In genomic region chr9:88196456-88196855, GRCh38 we compare ENCODE assay signal across 33 cellular contexts. TPM values are rescaled to one million over a fixed set of nuclear protein-coding genes. Genes with fewer than 3 reads are reported as not detected.
A peak's percentile ranks its signal among the peaks of the same experiment; 100 is the strongest.
DNase-seq lines count a peak whose midpoint lies in the region; ATAC-seq and TF ChIP-seq lines count a peak whose summit lies in the region.
"Had no signal": no experiment of that assay in that cellular context is flagged by ENCODE, and none has a peak within 500 bp of the region (broad histone marks: within the 10 kb centered on the region; RNA-seq: fewer than 3 reads in every experiment).

No MANE protein-coding gene starts in this region.

- H3K4me3 ChIP-seq in ACC112 (ENCODE audit: low read depth, low read length), result no peak overlapping the region
- H3K4me3 ChIP-seq in PC-3 (ENCODE audit: low read length), result no peak overlapping the region
- H3K4me3 ChIP-seq in neural progenitor cell, result no peak overlapping the region
- no peak overlapping the region for H3K4me3 ChIP-seq in gastroesophageal sphincter
- H3K4me3 ChIP-seq: A549, lung, prostate gland, stomach, tibial nerve had no signal

- H3K36me3 ChIP-seq in ACC112 (ENCODE audit: insufficient read depth, low read length) (no peaks in the 10 kb centered on the region), PC-3 (ENCODE audit: low read depth, low read length) (no peaks in the 10 kb centered on the region), neural progenitor cell (no peaks in the 10 kb centered on the region), gastroesophageal sphincter (no peaks in the 10 kb centered on the region)
- H3K36me3 ChIP-seq: neutrophil, prostate gland, stomach, tibial nerve had no signal

- no TSS peak for BruUV-seq in PC-3 (replicated peaks; lab: Mats Ljungman, UMichigan)

- H3K27me3 Mint-ChIP-seq in mesothelial cell of epicardium (ENCODE audit: low read depth) (no peaks in the 10 kb centered on the region), neural progenitor cell (ENCODE audit: insufficient read depth, low read depth) (no peaks in the 10 kb centered on the region)

- DNase-seq in PC-3 (peak; percentile 62), epithelial cell of prostate (ENCODE audit: low read depth, low spot score) (peak; percentile 6), mesothelial cell of epicardium (ENCODE audit: low spot score in 2 of 2, unreplicated experiment in 2 of 2) (no peak), retina (no peak), foreskin melanocyte (no peak), neural progenitor cell (ENCODE audit: low spot score) (no peak)
- DNase-seq: activated CD4-positive, alpha-beta T cell treated with anti-CD3 and anti-CD28 coated beads for 36 hours; activated effector memory CD4-positive, alpha-beta T cell treated with anti-CD3 and anti-CD28 coated beads, Interleukin-2, amount 50 U/mL, for 16 hours; activated T-cell treated with anti-CD3 and anti-CD28 coated beads, Interleukin-2, amount 50 U/mL, for 1 hour; DMS79; endodermal cell; GDM1; H9; kidney; NCI-H1092 treated with DMSO at 0.1 percent for 48 hours; NCI-H1930; NCI-H2227 treated with DMSO at 0.1 percent for 48 hours; NCI-H69; stimulated activated CD8-positive, alpha-beta memory T cell treated with anti-CD3 and anti-CD28 coated beads, Interleukin-4, amount 100 ng/mL, for 48 hours; stomach had no signal

- H3K36me3 Mint-ChIP-seq in mesothelial cell of epicardium, result no peaks in the 10 kb centered on the region
- no peaks in the 10 kb centered on the region for H3K36me3 Mint-ChIP-seq in neural progenitor cell

- H3K4me1 ChIP-seq in ACC112 (ENCODE audit: control insufficient read depth, insufficient read depth, low read length, unreplicated experiment) (peaks cover 12% of the 10 kb centered on the region), PC-3 (ENCODE audit: insufficient read depth, low read length) (peaks cover 37% of the 10 kb centered on the region), neural progenitor cell (no peaks in the 10 kb centered on the region), gastroesophageal sphincter (peaks cover 5 to 36% (median 7%) of the 10 kb centered on the region in 3 donors)
- H3K4me1 ChIP-seq: prostate gland had no signal

- no peaks in the 10 kb centered on the region for H3K9me3 ChIP-seq in PC-3 (ENCODE audit: low read length)
- H3K9me3 ChIP-seq in neural progenitor cell (ENCODE audit: low read depth), result no peaks in the 10 kb centered on the region
- H3K9me3 ChIP-seq in gastroesophageal sphincter, result no peaks in the 10 kb centered on the region
- H3K9me3 ChIP-seq: A549, neutrophil, prostate gland, stomach, tibial nerve had no signal

- no peak overlapping the region for H3K4me3 Mint-ChIP-seq in mesothelial cell of epicardium
- H3K4me3 Mint-ChIP-seq in neural progenitor cell, result no peak overlapping the region
- H3K4me3 Mint-ChIP-seq: activated CD4-positive, alpha-beta T cell treated with anti-CD3 and anti-CD28 coated beads for 36 hours; B cell; central memory CD8-positive, alpha-beta T cell; dendritic cell treated with granulocyte-macrophage colony-stimulating factor and Interleukin-4, amounts not matched to agents 40 ng/mL and 50 ng/mL, for 4 days; endodermal cell; H9; T-helper 1 cell treated with Interleukin-12 subunit alpha and Interleukin-12 subunit beta and Interleukin-4 antibody, amounts not matched to agents 30 μg/mL and 1 μg/mL, for 36 hours had no signal

- H3K79me2 ChIP-seq in ACC112 (ENCODE audit: control insufficient read depth, insufficient read depth, low read length, unreplicated experiment), result no peaks in the 10 kb centered on the region
- no peaks in the 10 kb centered on the region for H3K79me2 ChIP-seq in PC-3 (ENCODE audit: low read length)
- no peaks in the 10 kb centered on the region for H3K79me2 ChIP-seq in neural progenitor cell (ENCODE audit: low read depth)

- CTCF ChIA-PET in PC-3 (lab: Charles Lee), result interaction anchor here (0.6 kb wide), 1 partner anchor 89 kb away, joined by 3 read pairs; no protein-coding TSS in a partner anchor

- H3K27me3 ChIP-seq in ACC112 (ENCODE audit: insufficient read depth, low read length), result no peaks in the 10 kb centered on the region
- H3K27me3 ChIP-seq in PC-3 (ENCODE audit: low read length), result no peaks in the 10 kb centered on the region
- no peaks in the 10 kb centered on the region for H3K27me3 ChIP-seq in neural progenitor cell
- H3K27me3 ChIP-seq in gastroesophageal sphincter, result no peaks in the 10 kb centered on the region
- H3K27me3 ChIP-seq: stomach, tibial nerve had no signal

- H3K9me3 Mint-ChIP-seq in mesothelial cell of epicardium, result no peaks in the 10 kb centered on the region
- H3K9me3 Mint-ChIP-seq in neural progenitor cell, result no peaks in the 10 kb centered on the region
- H3K9me3 Mint-ChIP-seq: central memory CD8-positive, alpha-beta T cell; dendritic cell treated with granulocyte-macrophage colony-stimulating factor and Interleukin-4, amounts not matched to agents 40 ng/mL and 50 ng/mL, for 4 days; endodermal cell; H9; T-helper 1 cell treated with Interleukin-12 subunit alpha and Interleukin-12 subunit beta and Interleukin-4 antibody, amounts not matched to agents 30 μg/mL and 1 μg/mL, for 36 hours had no signal

- no peak for TF ChIP-seq EP300 in gastroesophageal sphincter (IDR thresholded peaks at IDR 0.05)

- no peaks in the 10 kb centered on the region for H3K9me2 ChIP-seq in PC-3 (replicated peaks; ENCODE audit: low read length)

- ATAC-seq in PC-3 (no peak; the same call in 1 of the 2 replicates), gastroesophageal sphincter (no peak)
- ATAC-seq: activated CD4-positive, alpha-beta T cell treated with anti-CD3 and anti-CD28 coated beads for 36 hours had no signal

- peaks cover 4% of the 10 kb centered on the region for H3F3A ChIP-seq in PC-3 (ENCODE audit: low read length, unreplicated experiment)
- H3F3A ChIP-seq in neural progenitor cell (ENCODE audit: low read depth), result no peaks in the 10 kb centered on the region

- no peak for TF ChIP-seq POLR2A in gastroesophageal sphincter (IDR thresholded peaks at IDR 0.05)

- POLR2A ChIA-PET in PC-3 (lab: Charles Lee; ENCODE audit: unreplicated experiment), result no interaction called here

- H3K27ac Mint-ChIP-seq in mesothelial cell of epicardium (peak overlapping the region; percentile 89), neural progenitor cell (no peak overlapping the region)
- H3K27ac Mint-ChIP-seq: activated CD4-positive, alpha-beta T cell treated with anti-CD3 and anti-CD28 coated beads for 36 hours; B cell; dendritic cell treated with granulocyte-macrophage colony-stimulating factor and Interleukin-4, amounts not matched to agents 40 ng/mL and 50 ng/mL, for 4 days; endodermal cell; T-helper 1 cell treated with Interleukin-12 subunit alpha and Interleukin-12 subunit beta and Interleukin-4 antibody, amounts not matched to agents 30 μg/mL and 1 μg/mL, for 36 hours had no signal

- H3K9ac ChIP-seq in PC-3 (ENCODE audit: low read length) (0 out of 2 replicates have a peak overlapping the region, but pooled peaks have one; percentile 6), neural progenitor cell (no peak overlapping the region)

- TF ChIP-seq CTCF in PC-3 (conservative IDR thresholded peaks at IDR 0.05; ENCODE audit: low read depth, low read length) (no peak), mesothelial cell of epicardium (IDR thresholded peaks at IDR 0.05; ENCODE audit: unreplicated experiment) (no peak), neural progenitor cell (IDR thresholded peaks at IDR 0.05) (no peak), gastroesophageal sphincter (IDR thresholded peaks at IDR 0.05) (no peak)

- H3K4me1 Mint-ChIP-seq in mesothelial cell of epicardium, result peaks cover 47% of the 10 kb centered on the region
- H3K4me1 Mint-ChIP-seq in neural progenitor cell, result peaks cover 7% of the 10 kb centered on the region
- H3K4me1 Mint-ChIP-seq: activated CD4-positive, alpha-beta T cell treated with anti-CD3 and anti-CD28 coated beads for 36 hours; B cell; central memory CD8-positive, alpha-beta T cell had no signal

- WGBS in gastroesophageal sphincter (ENCODE audit: low coverage in 1 of 2), 2 donors, result 67 to 83% methylated on average over 1 to 2 of the region's 2 CpGs

- intact Hi-C loops in PC-3 (cut with micrococcal nuclease), result no loop called here

- H3K27ac ChIP-seq in ACC112 (ENCODE audit: low read depth, low read length) (no peak overlapping the region), PC-3 (ENCODE audit: low read length) (peak overlapping the region; percentile 74; the same call in 1 of the 2 replicates), epithelial cell of prostate (peak overlapping the region; percentile 92), neural progenitor cell (no peak overlapping the region), gastroesophageal sphincter (no peak overlapping the region)
- H3K27ac ChIP-seq: neutrophil, prostate gland, stomach, tibial nerve had no signal

- H3K4me2 ChIP-seq in PC-3 (ENCODE audit: low read length) (peak overlapping the region; percentile 68), neural progenitor cell (no peak overlapping the region)

- H2AFZ ChIP-seq in ACC112 (ENCODE audit: low read length, unreplicated experiment), result peak overlapping the region; percentile 33
- H2AFZ ChIP-seq in PC-3 (ENCODE audit: low read length), result no peak overlapping the region
- no peak overlapping the region for H2AFZ ChIP-seq in neural progenitor cell (replicated peaks)

- H4K20me1 ChIP-seq in PC-3 (ENCODE audit: low read length), result no peaks in the 10 kb centered on the region
- no peaks in the 10 kb centered on the region for H4K20me1 ChIP-seq in neural progenitor cell (ENCODE audit: low read depth)

RNA-seq across cellular contexts. Expression of gene SPATA31C2, which starts 58.2 kb away (rescaled TPM):
- not detected in 2 replicates for total RNA-seq in PC-3 (2014; rRNA removed)
- 0.29 to 0.38 TPM (median 0.34 TPM) in 3 replicates for total RNA-seq in mesothelial cell of epicardium
- total RNA-seq in neural progenitor cell (ENCODE audit: low replicate concordance), result 0.03 TPM in 1 of 2 replicates, not detected in the other
- total RNA-seq in gastroesophageal sphincter, result not detected
- total RNA-seq: B cell, endodermal cell, kidney, LHCN-M2, lung, myocyte, stomach had no signal

Comparison
In these comparisons a context has a peak if more than half of its experiments do, and no peak if none do; other contexts are left out.
1. H3K27ac ChIP-seq: peak in PC-3 (single experiment) and epithelial cell of prostate (single experiment); none in ACC112 (single experiment), neural progenitor cell (single experiment) and gastroesophageal sphincter (0 of 4).
2. DNase-seq: peak in PC-3 (single experiment) and epithelial cell of prostate (single experiment); none in mesothelial cell of epicardium (0 of 2), retina (single experiment), foreskin melanocyte (single experiment) and neural progenitor cell (single experiment).